In the genomic region with DNA sequence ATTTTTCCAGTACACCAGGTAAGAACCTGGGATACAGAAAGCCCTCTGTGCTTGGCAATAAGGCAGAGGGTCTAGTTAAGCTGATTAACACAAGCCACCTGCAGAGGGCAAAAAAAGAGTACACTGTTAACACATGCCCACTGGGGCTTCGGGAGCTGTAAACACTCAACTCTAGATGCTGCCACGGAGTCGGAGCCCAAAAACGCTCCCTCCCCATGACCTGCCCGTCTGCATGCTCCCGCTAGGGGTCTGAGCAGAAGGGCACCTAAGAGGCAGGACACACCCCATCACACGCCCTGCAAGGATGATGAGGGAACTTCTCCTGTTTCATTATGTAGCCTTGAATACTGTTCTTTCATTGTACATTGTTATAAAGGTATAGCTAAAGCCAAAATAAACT, we compare ENCODE assay signal across 20 cellular contexts.
DNase-seq lines count a peak whose midpoint lies in the region; ATAC-seq and TF ChIP-seq lines count a peak whose summit lies in the region.
"Had no signal": no experiment of that assay in that cellular context is flagged by ENCODE, and none has a peak within 500 bp of the region (broad histone marks: within the 10 kb centered on the region; RNA-seq: fewer than 3 reads in every experiment).

No MANE protein-coding gene starts in this region.

- no peak overlapping the region for H3K4me3 Mint-ChIP-seq in endodermal cell
- H3K4me3 Mint-ChIP-seq: HFFc6 had no signal

- no peak overlapping the region for H3K4me3 ChIP-seq in endodermal cell (ENCODE audit: low read length)
- H3K4me3 ChIP-seq in testis = peak overlapping the region in 1 of 2 donors; percentile 13
- H3K4me3 ChIP-seq: A549, GM23248 had no signal

- no peak overlapping the region for H3K27ac Mint-ChIP-seq in endodermal cell
- H3K27ac Mint-ChIP-seq: HFFc6 had no signal

- H3K9ac ChIP-seq in endodermal cell (ENCODE audit: extremely low read depth, low read length, poor library complexity, severe bottlenecking) = no peak overlapping the region
- H3K9ac ChIP-seq: GM23248, KMS-11 had no signal

- H3K9me3 Mint-ChIP-seq in endodermal cell = peaks cover 9% of the 10 kb centered on the region

- H3K36me3 Mint-ChIP-seq in endodermal cell (ENCODE audit: low read depth) = no peaks in the 10 kb centered on the region

- H3K27me3 Mint-ChIP-seq in endodermal cell (ENCODE audit: insufficient read depth) = no peaks in the 10 kb centered on the region

- intact Hi-C loops in testis (cut with DNase I; ENCODE audit: low total_unique reads) = no loop called here

- H3K36me3 ChIP-seq in endodermal cell (ENCODE audit: control insufficient read depth, insufficient read depth, low read length) (no peaks in the 10 kb centered on the region), testis (ENCODE audit: low read depth, missing control alignments) (no peaks in the 10 kb centered on the region)

- H3K27ac ChIP-seq in endodermal cell (ENCODE audit: low read depth, low read length) (no peak overlapping the region), testis (no peak overlapping the region)
- H3K27ac ChIP-seq: A549, C4-2B, GM23248, KMS-11 had no signal

- DNase-seq in SHP77 (lab: John Stamatoyannopoulos, UW) (peak; percentile 5 to 7), SHP77 treated with DMSO at 0.1 percent for 48 hours (lab: John Stamatoyannopoulos, UW) (no peak), NCI-H748 treated with DMSO at 0.1 percent for 48 hours (lab: John Stamatoyannopoulos, UW) (peak; percentile 1), endodermal cell (peak; percentile 47), testis (peak; percentile 13), hepatic stellate cell (ENCODE audit: low spot score) (no peak), dedifferentiated amniotic fluid mesenchymal stem cell (ENCODE audit: extremely low spot score) (no peak)
- DNase-seq: COR-L47, GM23248, HFFc6, NCI-H1048, NCI-H2107, NCI-H345, NCI-H69 had no signal

- WGBS in endodermal cell (ENCODE audit: insufficient coverage in 1 of 2, insufficient read length in 1 of 2), 2 experiments = 87% methylated on average over 3 to 7 of the region's 7 CpGs
- 60 to 68% methylated on average over 6 to 7 of the region's 7 CpGs for WGBS in testis, 2 donors

- H3K4me1 ChIP-seq in endodermal cell (ENCODE audit: control insufficient read depth, insufficient read depth, low read length) = no peaks in the 10 kb centered on the region
- H3K4me1 ChIP-seq in testis = no peaks in the 10 kb centered on the region
- H3K4me1 ChIP-seq: A549 had no signal

- no peaks in the 10 kb centered on the region for H3K9me3 ChIP-seq in endodermal cell (ENCODE audit: control insufficient read depth, low read length)
- H3K9me3 ChIP-seq in testis = no peaks in the 10 kb centered on the region
- H3K9me3 ChIP-seq: A549 had no signal

- no peak for TF ChIP-seq POLR2A in testis (IDR thresholded peaks at IDR 0.05)

- no peaks in the 10 kb centered on the region for H3K4me1 Mint-ChIP-seq in endodermal cell

- H3K27me3 ChIP-seq in endodermal cell (ENCODE audit: control insufficient read depth, insufficient read depth, low read length, poor library complexity, severe bottlenecking) = no peaks in the 10 kb centered on the region
- H3K27me3 ChIP-seq in testis = no peaks in the 10 kb centered on the region

- TF ChIP-seq CTCF in endodermal cell (conservative IDR thresholded peaks at IDR 0.05) (peak; percentile 40), testis (IDR thresholded peaks at IDR 0.05) (no peak)

- ATAC-seq in GM19035 (IDR thresholded peaks at IDR 0.05; ENCODE audit: unreplicated experiment) = no peak
- ATAC-seq: Panc1, Right ventricle myocardium inferior had no signal

Comparison
In these comparisons a context has a peak if more than half of its experiments do, and no peak if none do; other contexts are left out.
1. DNase-seq: peak in SHP77 (2 of 2), NCI-H748 treated with DMSO at 0.1 percent for 48 hours (single experiment), endodermal cell (single experiment) and testis (single experiment); none in SHP77 treated with DMSO at 0.1 percent for 48 hours (single experiment), hepatic stellate cell (single experiment) and dedifferentiated amniotic fluid mesenchymal stem cell (single experiment).